8 cellular contexts compared by ENCODE assay signal in genomic region chr22:17628304-17629166, GRCh38. TPM values are rescaled to one million over a fixed set of nuclear protein-coding genes. Genes with fewer than 3 reads are reported as not detected.
DNase-seq lines count a peak whose midpoint lies in the region; ATAC-seq lines count a peak whose summit lies in the region.

Gene ATP6V1E1, minus strand, starts transcription at chr22:17628749. Its CDS starts 114 bp downstream, at chr22:17628635.

- ATAC-seq in GM19372 (IDR thresholded peaks at IDR 0.05; ENCODE audit: low read depth, unreplicated experiment), result peak; percentile 100
- peak; percentile 94 for ATAC-seq in HG03558 (IDR thresholded peaks at IDR 0.05; ENCODE audit: extremely low read depth, unreplicated experiment)
- ATAC-seq in left lobe of liver, result peak; percentile 99

- peaks cover 31% of the 10 kb centered on the region for H3K4me1 Mint-ChIP-seq in dendritic cell treated with granulocyte-macrophage colony-stimulating factor and Interleukin-4, amounts not matched to agents 40 ng/mL and 50 ng/mL, for 4 days (ENCODE audit: low read depth)

- DNase-seq in C1 segment of cervical spinal cord (lab: John Stamatoyannopoulos, UW) (peak; percentile 69 to 97 (median 94)), NCI-H748 treated with DMSO at 0.1 percent for 48 hours (lab: John Stamatoyannopoulos, UW) (peak; percentile 81), left lobe of liver (ENCODE audit: low spot score) (peak; percentile 98)
- peak; percentile 87 to 94 for DNase-seq in activated CD4-positive, alpha-beta T cell treated with anti-CD3 and anti-CD28 coated beads, Interleukin-2, amount 50 U/mL, for 24 hours (ENCODE audit: low read depth in 1 of 2, low spot score in 1 of 2)
- peak; percentile 87 for DNase-seq in stimulated activated CD4-positive, alpha-beta T cell treated with anti-CD3 and anti-CD28 coated beads, Interleukin-2, amount 100 ng/mL, for 4 hours (ENCODE audit: low read depth)

- no peaks in the 10 kb centered on the region for H3K27me3 Mint-ChIP-seq in dendritic cell treated with granulocyte-macrophage colony-stimulating factor and Interleukin-4, amounts not matched to agents 40 ng/mL and 50 ng/mL, for 4 days

- peak within 1 kb of the TSS; percentile 95 for H3K27ac Mint-ChIP-seq in dendritic cell treated with granulocyte-macrophage colony-stimulating factor and Interleukin-4, amounts not matched to agents 40 ng/mL and 50 ng/mL, for 4 days

- no peaks in the 10 kb centered on the region for H3K9me3 Mint-ChIP-seq in dendritic cell treated with granulocyte-macrophage colony-stimulating factor and Interleukin-4, amounts not matched to agents 40 ng/mL and 50 ng/mL, for 4 days

- H3K36me3 Mint-ChIP-seq in dendritic cell treated with granulocyte-macrophage colony-stimulating factor and Interleukin-4, amounts not matched to agents 40 ng/mL and 50 ng/mL, for 4 days (ENCODE audit: low read depth), result peaks cover 40% of the 10 kb centered on the region

- intact Hi-C loops in dendritic cell treated with granulocyte-macrophage colony-stimulating factor and Interleukin-4, amounts not matched to agents 40 ng/mL and 50 ng/mL, for 4 days (cut with micrococcal nuclease), result loop anchor here (1.0 to 5.0 kb wide), 3 partner anchors 10 to 449 kb away; partner anchors contain the start of genes BCL2L13 and PEX26

- peak within 1 kb of the TSS; percentile 88 for H3K4me3 Mint-ChIP-seq in dendritic cell treated with granulocyte-macrophage colony-stimulating factor and Interleukin-4, amounts not matched to agents 40 ng/mL and 50 ng/mL, for 4 days

RNA-seq across cellular contexts. Expression of gene ATP6V1E1, which starts in this region (rescaled TPM):
- 31.3 TPM for total RNA-seq in left lobe of liver

Comparison
In these comparisons a context has a peak if more than half of its experiments do, and no peak if none do; other contexts are left out.
1. Peak in every context shown above with its lines: DNase-seq and ATAC-seq.